Comparison of ENCODE assay signal across 14 cellular contexts in genomic region chr21:46100020-46100419, GRCh38. TPM values are rescaled to one million over a fixed set of nuclear protein-coding genes. Genes with fewer than 3 reads are reported as not detected.
DNase-seq lines count a peak whose midpoint lies in the region; ATAC-seq and TF ChIP-seq lines count a peak whose summit lies in the region.
"Had no signal": no experiment of that assay in that cellular context is flagged by ENCODE, and none has a peak within 500 bp of the region (broad histone marks: within the 10 kb centered on the region; RNA-seq: fewer than 3 reads in every experiment).

No MANE protein-coding gene starts in this region.

- DNase-seq in left ventricle myocardium inferior (no peak), left ventricle myocardium superior (no peak), naive B cell (no peak), UCSD-AML1 (lab: John Stamatoyannopoulos, UW; ENCODE audit: unreplicated experiment) (no peak), HCEC 1CT (no peak)
- no peak for DNase-seq in effector memory CD8-positive, alpha-beta T cell
- DNase-seq: cerebellar nuclear complex; NCI-H1436; stimulated activated CD4-positive, alpha-beta T cell treated with anti-CD3 and anti-CD28 coated beads, Interleukin-2, amount 100 ng/mL, for 48 hours had no signal

- peaks cover 34% of the 10 kb centered on the region for H3K9me3 ChIP-seq in left ventricle myocardium inferior (replicated peaks)
- H3K9me3 ChIP-seq: testis had no signal

- H3K4me3 Mint-ChIP-seq in effector memory CD8-positive, alpha-beta T cell = peak overlapping the region; percentile 71 to 77
- peak overlapping the region in 5 of 8 donors; percentile 28 to 69 (median 56) for H3K4me3 Mint-ChIP-seq in naive B cell

- TF ChIP-seq CTCF in left ventricle myocardium inferior (IDR thresholded peaks at IDR 0.05; ENCODE audit: borderline replicate concordance) = no peak

- H3K36me3 ChIP-seq in left ventricle myocardium inferior = no peaks in the 10 kb centered on the region

- peaks cover 41 to 77% of the 10 kb centered on the region in 2 donors for H3K27me3 Mint-ChIP-seq in effector memory CD8-positive, alpha-beta T cell
- peaks cover 45 to 74% (median 74%) of the 10 kb centered on the region in 3 donors for H3K27me3 Mint-ChIP-seq in naive B cell

- H3K36me3 Mint-ChIP-seq in effector memory CD8-positive, alpha-beta T cell (ENCODE audit: insufficient read depth) = no peaks in the 10 kb centered on the region
- peaks cover 9 to 33% of the 10 kb centered on the region in 2 donors for H3K36me3 Mint-ChIP-seq in naive B cell

- peaks cover 50% of the 10 kb centered on the region for H3K4me1 ChIP-seq in left ventricle myocardium inferior
- H3K4me1 ChIP-seq: Caco-2 had no signal

- H3K27ac Mint-ChIP-seq in effector memory CD8-positive, alpha-beta T cell = no peak overlapping the region
- no peak overlapping the region for H3K27ac Mint-ChIP-seq in naive B cell

- H3K4me1 Mint-ChIP-seq in effector memory CD8-positive, alpha-beta T cell (ENCODE audit: low read depth in 2 of 2) = peaks cover 10 to 14% of the 10 kb centered on the region in 2 donors
- H3K4me1 Mint-ChIP-seq in naive B cell = peaks cover 0 to 4% (median 3%) of the 10 kb centered on the region in 3 donors

- intact Hi-C loops in left ventricle myocardium inferior (cut with micrococcal nuclease) (loop anchor here (10.0 kb wide), 1 partner anchor 125 kb away; no protein-coding TSS in a partner anchor), left ventricle myocardium superior (cut with micrococcal nuclease) (loop anchor here (10.0 kb wide), 1 partner anchor 125 kb away; no protein-coding TSS in a partner anchor)

- no peak for ATAC-seq in left ventricle myocardium superior
- no peak for ATAC-seq in effector memory CD8-positive, alpha-beta T cell (replicated peaks)
- ATAC-seq in naive B cell (ENCODE audit: low read depth in 2 of 2) = no peak
- no peak for ATAC-seq in GM18498 (IDR thresholded peaks at IDR 0.05; ENCODE audit: unreplicated experiment)
- no peak for ATAC-seq in HG03280 (IDR thresholded peaks at IDR 0.05; ENCODE audit: unreplicated experiment)

- peaks cover 0 to 9% of the 10 kb centered on the region in 2 donors for H3K9me3 Mint-ChIP-seq in effector memory CD8-positive, alpha-beta T cell
- peaks cover 4 to 35% (median 25%) of the 10 kb centered on the region in 7 donors for H3K9me3 Mint-ChIP-seq in naive B cell

- peak overlapping the region; percentile 85 for H3K4me3 ChIP-seq in left ventricle myocardium inferior

- peaks cover 15% of the 10 kb centered on the region for H3K27me3 ChIP-seq in left ventricle myocardium inferior (ENCODE audit: low read depth)
- H3K27me3 ChIP-seq: testis had no signal

- peak overlapping the region; percentile 92 for H3K27ac ChIP-seq in left ventricle myocardium inferior (replicated peaks)

RNA-seq across cellular contexts. Expression of gene COL6A2, which starts 2.1 kb away (rescaled TPM):
- total RNA-seq in left ventricle myocardium inferior (157 TPM), left ventricle myocardium superior (196 TPM)
- under 1 TPM in 4 of 6 donors, not detected in 2; 0.16 to 0.56 (median 0.17) TPM for polyA plus RNA-seq in naive B cell (ENCODE audit: low read depth in 6 of 6)

RNA-seq across cellular contexts. Expression of gene FTCD, which starts 55.4 kb away (rescaled TPM):
- total RNA-seq in left ventricle myocardium inferior (2.2 TPM), left ventricle myocardium superior (1.5 TPM)
- not detected for polyA plus RNA-seq in naive B cell (ENCODE audit: low read depth in 6 of 6)
- total RNA-seq: T-helper 1 cell treated with Interleukin-12 subunit alpha and Interleukin-12 subunit beta and Interleukin-4 antibody, amounts not matched to agents 30 ng/mL and 1 ng/mL, for 36 hours had no signal
